In the genomic region with DNA sequence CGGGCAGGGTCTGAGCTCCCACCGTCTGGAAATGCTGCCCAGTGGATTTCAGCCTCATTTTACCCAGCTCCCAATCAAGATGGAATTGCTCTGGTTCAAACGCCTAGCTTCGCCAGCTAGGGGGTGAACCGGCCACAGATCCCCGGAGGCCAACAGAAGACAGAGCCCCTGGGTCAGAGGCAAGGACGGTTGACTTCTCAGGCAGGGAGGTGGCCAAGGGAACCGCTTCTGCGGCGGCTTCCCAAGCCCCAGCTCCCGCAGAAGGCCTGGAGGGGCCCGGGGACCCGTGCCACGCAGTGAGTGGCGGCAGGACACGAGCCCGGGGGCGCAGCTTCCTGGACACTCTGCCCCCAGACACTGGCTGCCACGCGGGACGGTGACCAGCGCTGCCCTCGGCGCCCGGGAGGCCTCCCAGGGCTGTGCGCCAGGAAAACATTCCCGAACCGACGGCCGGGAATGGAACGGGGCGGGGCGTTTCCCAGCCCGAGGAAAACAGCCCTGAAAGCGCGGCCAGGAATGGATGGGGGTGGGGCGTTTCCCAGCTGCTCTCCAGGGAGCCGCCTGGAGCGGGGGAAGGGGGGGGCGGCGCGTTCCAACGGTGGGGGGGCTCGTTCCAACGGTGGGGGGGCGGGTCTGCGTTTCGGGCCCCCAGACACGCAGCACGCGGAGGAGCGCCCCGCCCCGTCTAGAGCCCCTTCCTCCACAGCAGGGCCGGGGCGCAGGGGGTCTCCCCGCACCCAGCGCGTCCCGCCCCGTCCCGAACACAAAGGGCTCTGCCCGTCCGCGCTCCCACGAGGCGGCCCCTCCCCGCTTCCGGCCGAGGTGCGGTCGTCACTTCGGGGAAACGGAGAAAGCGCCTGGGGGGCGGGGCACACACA, we compare ENCODE assay signal across 8 cellular contexts. TPM values are rescaled to one million over a fixed set of nuclear protein-coding genes. Genes with fewer than 3 reads are reported as not detected.
DNase-seq lines count a peak whose midpoint lies in the region; ATAC-seq and TF ChIP-seq lines count a peak whose summit lies in the region.

No MANE protein-coding gene starts in this region.

- H3K79me2 ChIP-seq in mammary epithelial cell (ENCODE audit: insufficient read depth, low read length): no peaks in the 10 kb centered on the region

- in situ Hi-C loops in ACHN (cut with HindIII; ENCODE audit: low pct_ligation_motif_present, low pct_unique_long_range_greater_than_20kb, low sequenced_read_pairs) (no loop called here), mammary epithelial cell (cut with MboI; ENCODE audit: low sequenced_read_pairs in 2 of 2) (loop anchor here (5.0 to 10.0 kb wide), 3 partner anchors 44 to 121 kb away; a partner anchor contains a TSS)

- peak overlapping the region; percentile 39 for H3K4me3 ChIP-seq in MG63
- H3K4me3 ChIP-seq in mammary epithelial cell (replicated peaks in 1 of 3; ENCODE audit: insufficient read depth in 1 of 3, low read depth in 2 of 3, low read length in 3 of 3): peak overlapping the region in 2 of 3 experiments; percentile 37 to 56
- H3K4me3 ChIP-seq in spleen: peak overlapping the region; percentile 32 to 66 (median 40)

- CTCF ChIA-PET in mammary epithelial cell (lab: Charles Lee; ENCODE audit: low non-redundant PET): interaction anchor here (0.6 kb wide), 1 partner anchor 160 kb away, joined by 14 read pairs; no protein-coding TSS in a partner anchor

- BruUV-seq in mammary epithelial cell (replicated peaks; lab: Mats Ljungman, UMichigan): TSS peak; percentile 46

- H2AFZ ChIP-seq in mammary epithelial cell (ENCODE audit: low read depth, low read length): peak overlapping the region; percentile 86

- DNase-seq in ACHN (peak; percentile 88), MG63 (peak; percentile 95), mammary epithelial cell (peak; percentile 65), immature natural killer cell (peak; percentile 81 to 84 (median 81)), spleen (peak; percentile 98)
- peak; percentile 76 to 87 (median 80) for DNase-seq in activated CD4-positive, CD25-positive, alpha-beta regulatory T cell (lab: John Stamatoyannopoulos, UW)

- H3K9me3 ChIP-seq in MG63: no peaks in the 10 kb centered on the region
- H3K9me3 ChIP-seq in mammary epithelial cell (replicated peaks; ENCODE audit: insufficient read depth, low read length): no peaks in the 10 kb centered on the region
- H3K9me3 ChIP-seq in spleen: peaks cover 0 to 7% (median 4%) of the 10 kb centered on the region in 8 donors

- peak overlapping the region; percentile 37 for H3K9ac ChIP-seq in mammary epithelial cell (ENCODE audit: insufficient read depth, low read length)

- TF ChIP-seq CTCF in mammary epithelial cell (conservative IDR thresholded peaks at IDR 0.05 in 1 of 2, IDR thresholded peaks at IDR 0.05 in 1 of 2; ENCODE audit: extremely low read depth in 1 of 2, insufficient read depth in 1 of 2, low read depth in 1 of 2, low read length in 2 of 2) (no peak), spleen (IDR thresholded peaks at IDR 0.05 in 8 of 11, conservative IDR thresholded peaks at IDR 0.05 in 3 of 11) (peak in 2 of 11 experiments; percentile 4 to 19)

- H3K4me1 Mint-ChIP-seq in immature natural killer cell: peaks cover 56 to 67% of the 10 kb centered on the region in 2 donors

- dilution Hi-C loops in mammary epithelial cell (cut with HindIII; ENCODE audit: low sequenced_read_pairs): loop anchor here (5.0 kb wide), 2 partner anchors 59 to 104 kb away; a partner anchor contains a TSS

- no peaks in the 10 kb centered on the region for H3K36me3 Mint-ChIP-seq in immature natural killer cell

- H3K4me3 Mint-ChIP-seq in immature natural killer cell: peak overlapping the region; percentile 56 to 68 (median 65)

- H3K4me2 ChIP-seq in mammary epithelial cell (ENCODE audit: insufficient read depth, low read depth, low read length): peak overlapping the region; percentile 77

- H3K36me3 ChIP-seq in MG63 (no peaks in the 10 kb centered on the region), mammary epithelial cell (ENCODE audit: insufficient read depth, low read length) (no peaks in the 10 kb centered on the region), spleen (no peaks in the 10 kb centered on the region)

- ATAC-seq in HG02870 (IDR thresholded peaks at IDR 0.05; ENCODE audit: unreplicated experiment): no peak

- H3K4me1 ChIP-seq in mammary epithelial cell (ENCODE audit: insufficient read depth, low read length) (peaks cover 21% of the 10 kb centered on the region), spleen (peaks cover 7 to 51% (median 36%) of the 10 kb centered on the region in 6 donors)

- no peaks in the 10 kb centered on the region for H4K20me1 ChIP-seq in mammary epithelial cell (ENCODE audit: insufficient read depth, low read length)

- H3K27ac ChIP-seq in mammary epithelial cell (ENCODE audit: insufficient read depth, low read depth, low read length) (peak overlapping the region; percentile 65), spleen (peak overlapping the region; percentile 88 to 99 (median 97))

- H3K27me3 ChIP-seq in MG63 (no peaks in the 10 kb centered on the region), mammary epithelial cell (ENCODE audit: insufficient read depth, low read length) (no peaks in the 10 kb centered on the region), spleen (replicated peaks in 1 of 7) (no peaks in the 10 kb centered on the region)

- H3K27ac Mint-ChIP-seq in immature natural killer cell: peak overlapping the region; percentile 80 to 95 (median 92)

- 0% methylated on average over 3 of the region's 76 CpGs for WGBS in mammary epithelial cell (ENCODE audit: low coverage, missing lambda C conversion rate)
- 3 to 8% (median 5%) methylated on average over 4 to 74 of the region's 76 CpGs for WGBS in spleen, 5 donors

- peaks cover 5 to 16% (median 10%) of the 10 kb centered on the region in 3 donors for H3K27me3 Mint-ChIP-seq in immature natural killer cell (ENCODE audit: low read depth in 3 of 3)

- H3K9me3 Mint-ChIP-seq in immature natural killer cell: no peaks in the 10 kb centered on the region

- TF ChIP-seq POLR2A in GM19193 (IDR thresholded peaks at IDR 0.05; ENCODE audit: extremely low read depth, insufficient read depth, insufficient read length) (peak; percentile 59), spleen (IDR thresholded peaks at IDR 0.05) (peak in 2 of 3 donors; percentile 65 to 79)

- intact Hi-C loops in mammary epithelial cell (cut with micrococcal nuclease) (loop anchor here (1.0 to 5.0 kb wide), 3 partner anchors 51 to 149 kb away; a partner anchor contains a TSS), spleen (cut with DNase I; ENCODE audit: low total_unique reads) (loop anchor here (5.0 kb wide), 1 partner anchor 49 kb away; a partner anchor contains a TSS)

RNA-seq across cellular contexts. Expression of a gene that starts 13.5 kb away (rescaled TPM):
- 27.5 and 49.8 TPM in 2 replicates for total RNA-seq in MG63 (2014; rRNA removed; shearing (Covaris generic); ENCODE audit: low replicate concordance)
- 10 to 100 TPM in 1 of 2 donors, 1 to 10 TPM in 1; 1.5 to 16.2 TPM for total RNA-seq in mammary epithelial cell
- polyA plus RNA-seq in mammary epithelial cell: 7.6 TPM
- polyA minus RNA-seq in mammary epithelial cell: 5.0 TPM
- polyA plus RNA-seq in immature natural killer cell: under 1 TPM in 1 of 3 donors, not detected in 2; 0.53 TPM
- 1 to 10 TPM in 1 of 7 donors, under 1 TPM in 4, not detected in 2; 0.17 to 1.1 (median 0.67) TPM for total RNA-seq in spleen
- polyA plus RNA-seq in spleen: 1 to 10 TPM; 1.6 to 5.2 (median 3.5) TPM

RNA-seq across cellular contexts. Expression of a gene that starts 35.2 kb away (rescaled TPM):
- total RNA-seq in MG63 (2014; rRNA removed; shearing (Covaris generic); ENCODE audit: low replicate concordance): 62.7 and 85.0 TPM in 2 replicates
- total RNA-seq in mammary epithelial cell (100 to 1,000 TPM in 1 of 2 donors, 10 to 100 TPM in 1; 58.7 to 211 TPM), spleen (100 to 1,000 TPM; 314 to 942 (median 472) TPM)
- polyA plus RNA-seq in mammary epithelial cell (230 TPM), immature natural killer cell (100 to 1,000 TPM; 138 to 675 (median 423) TPM), spleen (100 to 1,000 TPM; 391 to 618 (median 599) TPM)
- 231 TPM for polyA minus RNA-seq in mammary epithelial cell

RNA-seq across cellular contexts. Expression of a gene that starts 38.2 kb away (rescaled TPM):
- total RNA-seq in MG63 (2014; rRNA removed; shearing (Covaris generic); ENCODE audit: low replicate concordance): 7.6 and 24.1 TPM in 2 replicates
- total RNA-seq in mammary epithelial cell: 100 to 1,000 TPM; 248 to 274 TPM
- polyA plus RNA-seq in mammary epithelial cell: 149 TPM
- 62.8 TPM for polyA minus RNA-seq in mammary epithelial cell
- polyA plus RNA-seq in immature natural killer cell: under 1 TPM in 1 of 3 donors, not detected in 2; 0.36 TPM
- total RNA-seq in spleen: 1 to 10 TPM in 1 of 7 donors, under 1 TPM in 2, not detected in 4; 0.40 to 2.8 (median 0.59) TPM
- polyA plus RNA-seq in spleen: under 1 TPM; 0.09 to 0.48 (median 0.21) TPM

RNA-seq across cellular contexts. Expression of a gene that starts 42.0 kb away (rescaled TPM):
- total RNA-seq in MG63 (2014; rRNA removed; shearing (Covaris generic); ENCODE audit: low replicate concordance): 26.5 and 62.6 TPM in 2 replicates
- total RNA-seq in mammary epithelial cell (1 to 10 TPM; 1.7 to 2.8 TPM), spleen (100 to 1,000 TPM; 333 to 670 (median 510) TPM)
- polyA plus RNA-seq in mammary epithelial cell (5.1 TPM), immature natural killer cell (1,000 to 10,000 TPM; 2,792 to 4,533 (median 3,562) TPM), spleen (100 to 1,000 TPM; 314 to 496 (median 327) TPM)
- 2.0 TPM for polyA minus RNA-seq in mammary epithelial cell

RNA-seq across cellular contexts. Expression of a gene that starts 48.2 kb away (rescaled TPM):
- total RNA-seq in MG63 (2014; rRNA removed; shearing (Covaris generic); ENCODE audit: low replicate concordance): 35.8 and 50.4 TPM in 2 replicates
- total RNA-seq in mammary epithelial cell: 10 to 100 TPM in 1 of 2 donors, 1 to 10 TPM in 1; 4.7 to 29.1 TPM
- polyA plus RNA-seq in mammary epithelial cell: 37.8 TPM
- polyA minus RNA-seq in mammary epithelial cell: 92.3 TPM
- 1,000 to 10,000 TPM; 4,348 to 7,867 (median 6,958) TPM for polyA plus RNA-seq in immature natural killer cell
- 1,000 to 10,000 TPM in 4 of 7 donors, 100 to 1,000 TPM in 3; 507 to 1,635 (median 1,062) TPM for total RNA-seq in spleen
- 1,000 to 10,000 TPM in 1 of 3 donors, 100 to 1,000 TPM in 2; 680 to 1,006 (median 885) TPM for polyA plus RNA-seq in spleen
